In the genomic region with DNA sequence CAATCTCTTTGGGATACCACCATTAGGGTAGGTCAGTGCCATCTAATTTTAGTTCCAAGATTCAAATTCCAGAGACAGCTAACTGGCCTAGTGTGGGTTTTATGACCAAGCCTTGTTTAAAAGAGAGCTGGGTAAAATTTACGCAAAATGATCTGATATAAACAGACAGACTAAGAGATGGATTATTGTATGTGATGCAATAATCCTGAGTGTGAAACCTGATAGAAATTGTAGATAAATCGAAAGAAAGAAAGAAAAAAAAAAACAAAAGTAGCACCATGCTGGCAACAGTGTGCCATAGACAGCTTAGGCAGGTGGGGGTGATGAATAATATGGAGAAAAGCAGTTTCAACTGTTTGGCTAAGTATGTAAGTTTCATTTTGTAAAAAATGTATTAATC, we compare ENCODE assay signal across 1 cellular context.
TF ChIP-seq lines count a peak whose summit lies in the region.

No MANE protein-coding gene starts in this region.

TF ChIP-seq in IMR-90, 13 proteins besides CTCF, POLR2A, EP300 and RAD21:
- TF ChIP-seq CEBPB (IDR thresholded peaks at IDR 0.05; ENCODE audit: low read depth, low read length) (peak; percentile 53), MAZ (IDR thresholded peaks at IDR 0.05; ENCODE audit: borderline replicate concordance, low read depth, low read length) (no peak)
